ENCODE assay signal across 8 cellular contexts in genomic region chr17:82241183-82241925, GRCh38. TPM values are rescaled to one million over a fixed set of nuclear protein-coding genes. Genes with fewer than 3 reads are reported as not detected.
DNase-seq lines count a peak whose midpoint lies in the region; ATAC-seq lines count a peak whose summit lies in the region.

No MANE protein-coding gene starts in this region.

- no peaks in the 10 kb centered on the region for H3K9me3 Mint-ChIP-seq in activated CD8-positive, alpha-beta memory T cell treated with anti-CD3 and anti-CD28 coated beads, Interleukin-2, amount 10 ng/mL, durations not matched to agents 7 days and 5 days (ENCODE audit: low read depth)

- ATAC-seq in activated CD8-positive, alpha-beta memory T cell treated with anti-CD3 and anti-CD28 coated beads, Interleukin-2, amount 10 ng/mL, durations not matched to agents 7 days and 5 days: no peak

- H3K27ac Mint-ChIP-seq in activated CD8-positive, alpha-beta memory T cell treated with anti-CD3 and anti-CD28 coated beads, Interleukin-2, amount 10 ng/mL, durations not matched to agents 7 days and 5 days: peak overlapping the region; percentile 73

- CTCF ChIA-PET in activated CD8-positive, alpha-beta memory T cell treated with anti-CD3 and anti-CD28 coated beads, Interleukin-2, amount 10 ng/mL, durations not matched to agents 7 days and 5 days (lab: Charles Lee): interaction anchor here (0.8 to 1.7 kb wide), 3 partner anchors 92 to 211 kb away, joined by 3 to 4 read pairs (median 3); partner anchors contain the start of gene SECTM1

- H3K36me3 Mint-ChIP-seq in activated CD8-positive, alpha-beta memory T cell treated with anti-CD3 and anti-CD28 coated beads, Interleukin-2, amount 10 ng/mL, durations not matched to agents 7 days and 5 days: peaks cover 33% of the 10 kb centered on the region

- H3K27me3 Mint-ChIP-seq in activated CD8-positive, alpha-beta memory T cell treated with anti-CD3 and anti-CD28 coated beads, Interleukin-2, amount 10 ng/mL, durations not matched to agents 7 days and 5 days: no peaks in the 10 kb centered on the region

- DNase-seq in activated naive CD4-positive, alpha-beta T cell treated with Interleukin-2 at 50 U/mL for 16 hours: peak; percentile 58
- DNase-seq in activated naive CD4-positive, alpha-beta T cell (lab: John Stamatoyannopoulos, UW): no peak
- no peak for DNase-seq in activated CD8-positive, alpha-beta memory T cell treated with anti-CD3 and anti-CD28 coated beads, Interleukin-2, amount 10 ng/mL, durations not matched to agents 7 days and 5 days
- DNase-seq in fibroblast of peridontal ligament (ENCODE audit: extremely low read depth): peak; percentile 46
- DNase-seq in occipital lobe (lab: John Stamatoyannopoulos, UW): peak; percentile 41
- no peak for DNase-seq in SHP77 (lab: John Stamatoyannopoulos, UW)
- no peak for DNase-seq in GDM1 (lab: John Stamatoyannopoulos, UW)
- no peak for DNase-seq in cerebellar nuclear complex (lab: John Stamatoyannopoulos, UW)

- H3K4me3 Mint-ChIP-seq in activated CD8-positive, alpha-beta memory T cell treated with anti-CD3 and anti-CD28 coated beads, Interleukin-2, amount 10 ng/mL, durations not matched to agents 7 days and 5 days: no peak overlapping the region

- peaks cover 45% of the 10 kb centered on the region for H3K4me1 Mint-ChIP-seq in activated CD8-positive, alpha-beta memory T cell treated with anti-CD3 and anti-CD28 coated beads, Interleukin-2, amount 10 ng/mL, durations not matched to agents 7 days and 5 days

RNA-seq across cellular contexts. Expression of gene SLC16A3, which starts 12.5 kb away (rescaled TPM):
- total RNA-seq in activated CD8-positive, alpha-beta memory T cell treated with anti-CD3 and anti-CD28 coated beads, Interleukin-2, amount 10 ng/mL, durations not matched to agents 7 days and 5 days: 100 to 1,000 TPM; 119 to 148 TPM
- total RNA-seq in occipital lobe: 4.2 TPM

RNA-seq across cellular contexts. Expression of gene CCDC57, which starts 28.7 kb away (rescaled TPM):
- total RNA-seq in activated CD8-positive, alpha-beta memory T cell treated with anti-CD3 and anti-CD28 coated beads, Interleukin-2, amount 10 ng/mL, durations not matched to agents 7 days and 5 days: 10 to 100 TPM; 70.2 to 73.9 TPM
- total RNA-seq in occipital lobe: 18.6 TPM

RNA-seq across cellular contexts. Expression of gene CSNK1D, which starts 32.1 kb away (rescaled TPM):
- 100 to 1,000 TPM; 120 to 139 TPM for total RNA-seq in activated CD8-positive, alpha-beta memory T cell treated with anti-CD3 and anti-CD28 coated beads, Interleukin-2, amount 10 ng/mL, durations not matched to agents 7 days and 5 days
- 23.9 TPM for total RNA-seq in occipital lobe

Comparison
In these comparisons a context has a peak if more than half of its experiments do, and no peak if none do; other contexts are left out.
1. DNase-seq: peak in activated naive CD4-positive, alpha-beta T cell treated with Interleukin-2 at 50 U/mL for 16 hours (single experiment), fibroblast of peridontal ligament (single experiment) and occipital lobe (single experiment); none in activated naive CD4-positive, alpha-beta T cell (0 of 4), activated CD8-positive, alpha-beta memory T cell treated with anti-CD3 and anti-CD28 coated beads, Interleukin-2, amount 10 ng/mL, durations not matched to agents 7 days and 5 days (single experiment), SHP77 (0 of 2), GDM1 (single experiment) and cerebellar nuclear complex (0 of 2).
2. RNA of gene SLC16A3, which starts 12.5 kb away (total RNA-seq): 119 to 148 TPM in activated CD8-positive, alpha-beta memory T cell treated with anti-CD3 and anti-CD28 coated beads, Interleukin-2, amount 10 ng/mL, durations not matched to agents 7 days and 5 days; 4.2 TPM in occipital lobe (single experiment); every median in the first group is over 10 times any median in the second.